7 cellular contexts compared by ENCODE assay signal in the genomic region with DNA sequence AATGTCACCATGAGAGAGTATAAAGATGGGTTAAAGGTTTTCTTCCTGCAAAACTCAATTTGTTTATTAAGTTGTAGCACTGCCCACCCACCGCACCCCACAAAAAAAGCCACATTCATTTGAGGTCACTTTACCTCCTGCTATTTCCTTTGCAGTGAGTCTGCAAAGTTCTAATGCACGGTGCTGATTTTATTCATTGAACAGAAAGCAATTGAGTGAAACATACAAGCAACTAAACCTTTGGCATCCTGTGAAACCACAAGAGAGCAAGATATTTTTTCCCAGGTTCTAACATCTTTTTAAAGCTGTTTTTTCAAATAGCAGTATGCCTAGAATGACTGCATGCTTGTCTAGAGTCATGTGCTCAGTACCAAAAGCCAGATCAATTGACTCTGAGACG. TPM values are rescaled to one million over a fixed set of nuclear protein-coding genes. Genes with fewer than 3 reads are reported as not detected.
A peak's percentile ranks its signal among the peaks of the same experiment; 100 is the strongest.
DNase-seq lines count a peak whose midpoint lies in the region; ATAC-seq and TF ChIP-seq lines count a peak whose summit lies in the region.

No MANE protein-coding gene starts in this region.

- H3K9me3 Mint-ChIP-seq in activated B cell treated with CpG ODN at 0.5 μM for 24 hours = no peaks in the 10 kb centered on the region

- H3K4me1 Mint-ChIP-seq in activated B cell treated with CpG ODN at 0.5 μM for 24 hours = peaks cover 93% of the 10 kb centered on the region

- CTCF ChIA-PET in activated B cell treated with CpG ODN at 0.5 μM for 24 hours (lab: Charles Lee) = interaction anchor here (0.9 to 1.2 kb wide), 2 partner anchors 10 to 20 kb away, joined by 3 to 4 read pairs; no protein-coding TSS in a partner anchor

- H3K4me3 Mint-ChIP-seq in activated B cell treated with CpG ODN at 0.5 μM for 24 hours = peak overlapping the region; percentile 65

- no peak overlapping the region for H3K4me3 ChIP-seq in osteoblast (ENCODE audit: insufficient read depth, low read length)

- peak overlapping the region; percentile 49 for H3K27ac ChIP-seq in osteoblast (ENCODE audit: low read depth, low read length)

- ATAC-seq in GM18870 (IDR thresholded peaks at IDR 0.05; ENCODE audit: unreplicated experiment) (peak; percentile 49), HG02623 (IDR thresholded peaks at IDR 0.05; ENCODE audit: unreplicated experiment) (peak; percentile 40), activated B cell treated with CpG ODN at 0.5 μM for 24 hours (ENCODE audit: low read depth) (no peak)

- intact Hi-C loops in activated B cell treated with CpG ODN at 0.5 μM for 24 hours (cut with micrococcal nuclease) = no loop called here

- no peaks in the 10 kb centered on the region for H3K9me3 ChIP-seq in osteoblast (ENCODE audit: low read depth, low read length)

- POLR2A ChIA-PET in activated B cell treated with CpG ODN at 0.5 μM for 24 hours (lab: Charles Lee) = interaction anchor here (0.6 to 1.3 kb wide), 11 partner anchors 9 to 197 kb away, joined by 3 to 21 read pairs (median 6); a partner anchor contains a TSS

- H3K27ac Mint-ChIP-seq in activated B cell treated with CpG ODN at 0.5 μM for 24 hours = peak overlapping the region; percentile 83

- peaks cover 5% of the 10 kb centered on the region for H3K36me3 Mint-ChIP-seq in activated B cell treated with CpG ODN at 0.5 μM for 24 hours (ENCODE audit: low read depth)

- no peak overlapping the region for H2AFZ ChIP-seq in osteoblast (ENCODE audit: low read length)

- H3K27me3 Mint-ChIP-seq in activated B cell treated with CpG ODN at 0.5 μM for 24 hours = no peaks in the 10 kb centered on the region

- peak overlapping the region; percentile 0 for H3K4me2 ChIP-seq in osteoblast (ENCODE audit: insufficient read depth, low read length)

- peaks cover 57% of the 10 kb centered on the region for H4K20me1 ChIP-seq in osteoblast (ENCODE audit: insufficient read depth, low read length)

- H3K4me1 ChIP-seq in osteoblast (ENCODE audit: insufficient read depth, low read length) = peaks cover 16% of the 10 kb centered on the region

- no peaks in the 10 kb centered on the region for H3K36me3 ChIP-seq in osteoblast (ENCODE audit: insufficient read depth, low read length)

- TF ChIP-seq CTCF in activated B cell treated with CpG ODN at 0.5 μM for 24 hours (IDR thresholded peaks at IDR 0.05) = no peak
- no peak for TF ChIP-seq CTCF in osteoblast (IDR thresholded peaks at IDR 0.05; ENCODE audit: extremely low read depth, low read depth, low read length)

- no peaks in the 10 kb centered on the region for H3K27me3 ChIP-seq in osteoblast (ENCODE audit: insufficient read depth, low read length)

- DNase-seq in activated B cell treated with CpG ODN at 0.5 μM for 24 hours (no peak), osteoblast (ENCODE audit: insufficient read length, low spot score, missing footprints) (peak; percentile 55), NCI-H526 treated with DMSO at 0.1 percent for 48 hours (lab: John Stamatoyannopoulos, UW) (no peak), iPS-NIHi11 (ENCODE audit: low spot score) (no peak), SKM-1 treated with dmso at 0.1 percent for 144 hours (lab: John Stamatoyannopoulos, UW; ENCODE audit: unreplicated experiment) (no peak)

- H3K79me2 ChIP-seq in osteoblast (ENCODE audit: insufficient read depth, low read length) = peaks cover 93% of the 10 kb centered on the region

RNA-seq across cellular contexts. Expression of a gene that starts 39.0 kb away (rescaled TPM):
- total RNA-seq in activated B cell treated with CpG ODN at 0.5 μM for 24 hours = 97.7 and 106 TPM in 2 replicates
- 91.1 and 101 TPM in 2 replicates for total RNA-seq in osteoblast
